ENCODE assay signal across 1 cellular context in genomic region chr15:41334293-41335120, GRCh38.
A peak's percentile ranks its signal among the peaks of the same experiment; 100 is the strongest.
TF ChIP-seq lines count a peak whose summit lies in the region.

No MANE protein-coding gene starts in this region.

TF ChIP-seq in K562, 482 proteins besides CTCF, POLR2A, EP300 and RAD21 (continued from another document and continues in another):
- TF ChIP-seq PHB (CRISPR knock-in tag; IDR thresholded peaks at IDR 0.05): no peak
- TF ChIP-seq NCOR1 (IDR thresholded peaks at IDR 0.05): peak; percentile 89
- peak in 1 of 2 experiments; percentile 49; a peak in 1 of 4 replicates for TF ChIP-seq HDAC1 (IDR thresholded peaks at IDR 0.05)
- TF ChIP-seq TCF15 (CRISPR knock-in tag; IDR thresholded peaks at IDR 0.05): no peak
- no peak for TF ChIP-seq ZNF609 (CRISPR knock-in tag; IDR thresholded peaks at IDR 0.05; ENCODE audit: borderline replicate concordance)
- no peak for TF ChIP-seq GTF2F1 (IDR thresholded peaks at IDR 0.05; ENCODE audit: low read depth, low read length)
- no peak for TF ChIP-seq CLOCK (CRISPR knock-in tag; IDR thresholded peaks at IDR 0.05; ENCODE audit: borderline replicate concordance)
- no peak for TF ChIP-seq FOXJ2 (tag; IDR thresholded peaks at IDR 0.05)
- TF ChIP-seq CHAMP1 (IDR thresholded peaks at IDR 0.05): peak; percentile 47; the same call in 1 of the 2 replicates
- no peak for TF ChIP-seq SIN3A (IDR thresholded peaks at IDR 0.05; ENCODE audit: borderline replicate concordance in 2 of 2, control insufficient read depth in 1 of 2, low read depth in 2 of 2, low read length in 2 of 2)
- TF ChIP-seq SRSF3 (IDR thresholded peaks at IDR 0.05; ENCODE audit: insufficient read depth, low read length): no peak
- no peak for TF ChIP-seq RBM34 (IDR thresholded peaks at IDR 0.05; ENCODE audit: borderline replicate concordance, insufficient read depth, low read length)
- TF ChIP-seq AFF4 (CRISPR knock-in tag; IDR thresholded peaks at IDR 0.05): no peak
- TF ChIP-seq FOXK1 (CRISPR knock-in tag; IDR thresholded peaks at IDR 0.05; ENCODE audit: borderline replicate concordance): no peak
- no peak for TF ChIP-seq ZNF41 (CRISPR knock-in tag; conservative IDR thresholded peaks at IDR 0.05)
- no peak for TF ChIP-seq SMC3 (conservative IDR thresholded peaks at IDR 0.05; ENCODE audit: insufficient read depth, low read depth, low read length)
- no peak for TF ChIP-seq HBP1 (CRISPR knock-in tag; IDR thresholded peaks at IDR 0.05)
- no peak for TF ChIP-seq ZNF165 (CRISPR knock-in tag; IDR thresholded peaks at IDR 0.05; ENCODE audit: borderline replicate concordance)
- no peak for TF ChIP-seq MCM3 (IDR thresholded peaks at IDR 0.05)
- TF ChIP-seq PTTG1 (tag; IDR thresholded peaks at IDR 0.05; ENCODE audit: low read depth): no peak
- no peak for TF ChIP-seq DDX20 (tag; IDR thresholded peaks at IDR 0.05; ENCODE audit: low read depth)
- no peak for TF ChIP-seq NEUROD1 (IDR thresholded peaks at IDR 0.05; ENCODE audit: borderline replicate concordance, low read depth, low read length, partially characterized antibody)
- TF ChIP-seq CBFB (CRISPR knock-in tag; IDR thresholded peaks at IDR 0.05): no peak
- no peak for TF ChIP-seq IRF9 (tag; IDR thresholded peaks at IDR 0.05)
- no peak; the same call in 1 of the 2 replicates for TF ChIP-seq TOE1 (IDR thresholded peaks at IDR 0.05; ENCODE audit: borderline replicate concordance)
- no peak for TF ChIP-seq TOE1 (CRISPR knock-in tag; IDR thresholded peaks at IDR 0.05; ENCODE audit: borderline replicate concordance, low read depth)
- peak; percentile 81 for TF ChIP-seq TAL1 (IDR thresholded peaks at IDR 0.05)
- TF ChIP-seq PTBP1 (IDR thresholded peaks at IDR 0.05; ENCODE audit: low read depth, low read length): no peak
- TF ChIP-seq ZBTB7A (IDR thresholded peaks at IDR 0.05; ENCODE audit: borderline replicate concordance, control insufficient read depth, low read depth, low read length): no peak
- no peak for TF ChIP-seq CHD1 (IDR thresholded peaks at IDR 0.05; ENCODE audit: low read length)
- TF ChIP-seq ZNF253 (CRISPR knock-in tag; conservative IDR thresholded peaks at IDR 0.05): no peak
- no peak for TF ChIP-seq PRDM10 (IDR thresholded peaks at IDR 0.05; ENCODE audit: partially characterized antibody)
- no peak for TF ChIP-seq ZNF778 (CRISPR knock-in tag; IDR thresholded peaks at IDR 0.05)
- TF ChIP-seq FUS (optimal IDR thresholded peaks at IDR 0.05; ENCODE audit: low read depth, low read length): no peak
- no peak for TF ChIP-seq ELK3 (CRISPR knock-in tag; IDR thresholded peaks at IDR 0.05)
